In the genomic region with DNA sequence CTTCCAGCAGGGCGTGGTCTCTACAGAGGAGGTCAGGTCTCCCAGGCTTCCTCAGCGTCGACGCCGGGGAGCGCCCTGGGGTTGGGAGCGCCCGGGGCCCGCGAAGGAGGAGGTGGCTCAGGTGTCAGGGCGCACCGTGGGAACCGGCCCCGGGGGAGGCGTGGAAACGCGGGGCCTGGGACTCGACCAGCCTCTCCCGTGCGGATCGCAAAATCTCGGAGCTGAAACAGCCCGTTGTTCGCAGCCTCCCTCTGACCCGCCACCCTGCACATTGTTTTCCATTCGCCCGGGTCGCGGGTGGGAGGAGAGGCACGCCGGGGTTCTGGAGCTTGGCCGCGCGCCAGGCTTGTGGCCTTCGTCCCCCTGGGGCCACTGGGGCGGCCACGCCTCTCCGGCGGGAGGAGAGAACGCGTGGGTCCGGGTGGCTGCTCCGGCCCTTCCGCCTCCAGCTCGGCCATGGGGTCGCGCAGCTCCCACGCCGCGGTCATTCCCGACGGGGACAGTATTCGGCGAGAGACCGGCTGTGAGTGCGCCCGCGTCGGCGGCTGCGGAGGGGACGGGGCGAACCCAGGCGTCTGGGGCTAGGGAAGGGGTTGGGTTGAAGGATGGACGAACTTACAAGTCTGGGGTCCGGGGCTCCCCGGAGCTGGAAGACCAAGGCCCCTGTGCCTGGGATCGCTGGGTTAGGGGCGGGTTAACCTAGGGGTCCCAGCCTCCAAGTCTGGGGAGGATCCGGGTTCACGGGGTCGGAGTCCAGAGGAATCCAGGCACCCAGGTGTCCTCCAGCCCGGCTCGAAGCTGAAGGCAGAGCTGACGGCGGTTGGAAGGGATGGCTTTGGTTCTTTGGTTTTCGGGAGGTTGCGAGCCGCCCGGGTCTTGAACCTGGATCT, we compare ENCODE assay signal across 1 cellular context.
TF ChIP-seq lines count a peak whose summit lies in the region.

A gene (plus strand): TSS at position 433 of the 890 bp plus-strand sequence. CDS start 24 bp downstream, at position 457.

TF ChIP-seq in K562, 482 proteins besides CTCF, POLR2A, EP300 and RAD21 (continued from another document and continues in another):
- TF ChIP-seq, protein P1, sequence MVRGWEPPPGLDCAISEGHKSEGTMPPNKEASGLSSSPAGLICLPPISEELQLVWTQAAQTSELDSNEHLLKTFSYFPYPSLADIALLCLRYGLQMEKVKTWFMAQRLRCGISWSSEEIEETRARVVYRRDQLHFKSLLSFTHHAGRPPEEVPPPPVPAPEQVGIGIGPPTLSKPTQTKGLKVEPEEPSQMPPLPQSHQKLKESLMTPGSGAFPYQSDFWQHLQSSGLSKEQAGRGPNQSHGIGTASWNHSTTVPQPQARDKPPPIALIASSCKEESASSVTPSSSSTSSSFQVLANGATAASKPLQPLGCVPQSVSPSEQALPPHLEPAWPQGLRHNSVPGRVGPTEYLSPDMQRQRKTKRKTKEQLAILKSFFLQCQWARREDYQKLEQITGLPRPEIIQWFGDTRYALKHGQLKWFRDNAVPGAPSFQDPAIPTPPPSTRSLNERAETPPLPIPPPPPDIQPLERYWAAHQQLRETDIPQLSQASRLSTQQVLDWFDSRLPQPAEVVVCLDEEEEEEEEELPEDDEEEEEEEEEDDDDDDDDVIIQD (CRISPR knock-in tag; IDR thresholded peaks at IDR 0.05): no peak
- TF ChIP-seq, protein P2, sequence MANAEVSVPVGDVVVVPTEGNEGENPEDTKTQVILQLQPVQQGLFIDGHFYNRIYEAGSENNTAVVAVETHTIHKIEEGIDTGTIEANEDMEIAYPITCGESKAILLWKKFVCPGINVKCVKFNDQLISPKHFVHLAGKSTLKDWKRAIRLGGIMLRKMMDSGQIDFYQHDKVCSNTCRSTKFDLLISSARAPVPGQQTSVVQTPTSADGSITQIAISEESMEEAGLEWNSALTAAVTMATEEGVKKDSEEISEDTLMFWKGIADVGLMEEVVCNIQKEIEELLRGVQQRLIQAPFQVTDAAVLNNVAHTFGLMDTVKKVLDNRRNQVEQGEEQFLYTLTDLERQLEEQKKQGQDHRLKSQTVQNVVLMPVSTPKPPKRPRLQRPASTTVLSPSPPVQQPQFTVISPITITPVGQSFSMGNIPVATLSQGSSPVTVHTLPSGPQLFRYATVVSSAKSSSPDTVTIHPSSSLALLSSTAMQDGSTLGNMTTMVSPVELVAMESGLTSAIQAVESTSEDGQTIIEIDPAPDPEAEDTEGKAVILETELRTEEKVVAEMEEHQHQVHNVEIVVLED (CRISPR knock-in tag; IDR thresholded peaks at IDR 0.05): no peak
- TF ChIP-seq SOX6 (IDR thresholded peaks at IDR 0.05): no peak
- 0 out of 2 replicates have a peak, but pooled peaks have one; percentile 17 for TF ChIP-seq EGR1 (conservative IDR thresholded peaks at IDR 0.05)
- TF ChIP-seq, protein P3, sequence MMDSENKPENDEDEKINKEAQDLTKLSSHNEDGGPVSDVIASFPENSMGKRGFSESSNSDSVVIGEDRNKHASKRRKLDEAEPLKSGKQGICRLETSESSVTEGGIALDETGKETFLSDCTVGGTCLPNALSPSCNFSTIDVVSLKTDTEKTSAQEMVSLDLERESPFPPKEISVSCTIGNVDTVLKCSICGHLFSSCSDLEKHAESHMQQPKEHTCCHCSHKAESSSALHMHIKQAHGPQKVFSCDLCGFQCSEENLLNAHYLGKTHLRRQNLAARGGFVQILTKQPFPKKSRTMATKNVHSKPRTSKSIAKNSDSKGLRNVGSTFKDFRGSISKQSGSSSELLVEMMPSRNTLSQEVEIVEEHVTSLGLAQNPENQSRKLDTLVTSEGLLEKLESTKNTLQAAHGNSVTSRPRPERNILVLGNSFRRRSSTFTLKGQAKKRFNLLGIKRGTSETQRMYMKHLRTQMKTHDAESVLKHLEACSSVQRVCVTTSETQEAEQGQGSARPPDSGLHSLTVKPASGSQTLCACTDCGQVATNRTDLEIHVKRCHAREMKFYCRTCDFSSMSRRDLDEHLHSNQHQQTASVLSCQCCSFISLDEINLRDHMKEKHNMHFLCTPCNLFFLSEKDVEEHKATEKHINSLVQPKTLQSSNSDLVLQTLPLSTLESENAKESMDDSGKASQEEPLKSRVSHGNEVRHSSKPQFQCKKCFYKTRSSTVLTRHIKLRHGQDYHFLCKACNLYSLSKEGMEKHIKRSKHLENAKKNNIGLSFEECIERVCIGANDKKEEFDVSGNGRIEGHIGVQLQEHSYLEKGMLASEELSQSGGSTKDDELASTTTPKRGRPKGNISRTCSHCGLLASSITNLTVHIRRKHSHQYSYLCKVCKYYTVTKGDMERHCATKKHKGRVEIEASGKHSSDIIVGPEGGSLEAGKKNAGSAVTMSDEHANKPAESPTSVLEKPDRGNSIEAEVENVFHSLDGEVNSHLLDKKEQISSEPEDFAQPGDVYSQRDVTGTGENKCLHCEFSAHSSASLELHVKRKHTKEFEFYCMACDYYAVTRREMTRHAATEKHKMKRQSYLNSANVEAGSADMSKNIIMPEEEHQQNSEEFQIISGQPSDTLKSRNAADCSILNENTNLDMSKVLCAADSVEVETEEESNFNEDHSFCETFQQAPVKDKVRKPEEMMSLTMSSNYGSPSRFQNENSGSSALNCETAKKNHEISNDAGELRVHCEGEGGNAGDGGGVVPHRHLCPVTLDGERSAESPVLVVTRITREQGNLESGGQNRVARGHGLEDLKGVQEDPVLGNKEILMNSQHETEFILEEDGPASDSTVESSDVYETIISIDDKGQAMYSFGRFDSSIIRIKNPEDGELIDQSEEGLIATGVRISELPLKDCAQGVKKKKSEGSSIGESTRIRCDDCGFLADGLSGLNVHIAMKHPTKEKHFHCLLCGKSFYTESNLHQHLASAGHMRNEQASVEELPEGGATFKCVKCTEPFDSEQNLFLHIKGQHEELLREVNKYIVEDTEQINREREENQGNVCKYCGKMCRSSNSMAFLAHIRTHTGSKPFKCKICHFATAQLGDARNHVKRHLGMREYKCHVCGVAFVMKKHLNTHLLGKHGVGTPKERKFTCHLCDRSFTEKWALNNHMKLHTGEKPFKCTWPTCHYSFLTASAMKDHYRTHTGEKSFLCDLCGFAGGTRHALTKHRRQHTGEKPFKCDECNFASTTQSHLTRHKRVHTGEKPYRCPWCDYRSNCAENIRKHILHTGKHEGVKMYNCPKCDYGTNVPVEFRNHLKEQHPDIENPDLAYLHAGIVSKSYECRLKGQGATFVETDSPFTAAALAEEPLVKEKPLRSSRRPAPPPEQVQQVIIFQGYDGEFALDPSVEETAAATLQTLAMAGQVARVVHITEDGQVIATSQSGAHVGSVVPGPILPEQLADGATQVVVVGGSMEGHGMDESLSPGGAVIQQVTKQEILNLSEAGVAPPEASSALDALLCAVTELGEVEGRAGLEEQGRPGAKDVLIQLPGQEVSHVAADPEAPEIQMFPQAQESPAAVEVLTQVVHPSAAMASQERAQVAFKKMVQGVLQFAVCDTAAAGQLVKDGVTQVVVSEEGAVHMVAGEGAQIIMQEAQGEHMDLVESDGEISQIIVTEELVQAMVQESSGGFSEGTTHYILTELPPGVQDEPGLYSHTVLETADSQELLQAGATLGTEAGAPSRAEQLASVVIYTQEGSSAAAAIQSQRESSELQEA (IDR thresholded peaks at IDR 0.05; ENCODE audit: low read depth): no peak
- TF ChIP-seq, protein P4, sequence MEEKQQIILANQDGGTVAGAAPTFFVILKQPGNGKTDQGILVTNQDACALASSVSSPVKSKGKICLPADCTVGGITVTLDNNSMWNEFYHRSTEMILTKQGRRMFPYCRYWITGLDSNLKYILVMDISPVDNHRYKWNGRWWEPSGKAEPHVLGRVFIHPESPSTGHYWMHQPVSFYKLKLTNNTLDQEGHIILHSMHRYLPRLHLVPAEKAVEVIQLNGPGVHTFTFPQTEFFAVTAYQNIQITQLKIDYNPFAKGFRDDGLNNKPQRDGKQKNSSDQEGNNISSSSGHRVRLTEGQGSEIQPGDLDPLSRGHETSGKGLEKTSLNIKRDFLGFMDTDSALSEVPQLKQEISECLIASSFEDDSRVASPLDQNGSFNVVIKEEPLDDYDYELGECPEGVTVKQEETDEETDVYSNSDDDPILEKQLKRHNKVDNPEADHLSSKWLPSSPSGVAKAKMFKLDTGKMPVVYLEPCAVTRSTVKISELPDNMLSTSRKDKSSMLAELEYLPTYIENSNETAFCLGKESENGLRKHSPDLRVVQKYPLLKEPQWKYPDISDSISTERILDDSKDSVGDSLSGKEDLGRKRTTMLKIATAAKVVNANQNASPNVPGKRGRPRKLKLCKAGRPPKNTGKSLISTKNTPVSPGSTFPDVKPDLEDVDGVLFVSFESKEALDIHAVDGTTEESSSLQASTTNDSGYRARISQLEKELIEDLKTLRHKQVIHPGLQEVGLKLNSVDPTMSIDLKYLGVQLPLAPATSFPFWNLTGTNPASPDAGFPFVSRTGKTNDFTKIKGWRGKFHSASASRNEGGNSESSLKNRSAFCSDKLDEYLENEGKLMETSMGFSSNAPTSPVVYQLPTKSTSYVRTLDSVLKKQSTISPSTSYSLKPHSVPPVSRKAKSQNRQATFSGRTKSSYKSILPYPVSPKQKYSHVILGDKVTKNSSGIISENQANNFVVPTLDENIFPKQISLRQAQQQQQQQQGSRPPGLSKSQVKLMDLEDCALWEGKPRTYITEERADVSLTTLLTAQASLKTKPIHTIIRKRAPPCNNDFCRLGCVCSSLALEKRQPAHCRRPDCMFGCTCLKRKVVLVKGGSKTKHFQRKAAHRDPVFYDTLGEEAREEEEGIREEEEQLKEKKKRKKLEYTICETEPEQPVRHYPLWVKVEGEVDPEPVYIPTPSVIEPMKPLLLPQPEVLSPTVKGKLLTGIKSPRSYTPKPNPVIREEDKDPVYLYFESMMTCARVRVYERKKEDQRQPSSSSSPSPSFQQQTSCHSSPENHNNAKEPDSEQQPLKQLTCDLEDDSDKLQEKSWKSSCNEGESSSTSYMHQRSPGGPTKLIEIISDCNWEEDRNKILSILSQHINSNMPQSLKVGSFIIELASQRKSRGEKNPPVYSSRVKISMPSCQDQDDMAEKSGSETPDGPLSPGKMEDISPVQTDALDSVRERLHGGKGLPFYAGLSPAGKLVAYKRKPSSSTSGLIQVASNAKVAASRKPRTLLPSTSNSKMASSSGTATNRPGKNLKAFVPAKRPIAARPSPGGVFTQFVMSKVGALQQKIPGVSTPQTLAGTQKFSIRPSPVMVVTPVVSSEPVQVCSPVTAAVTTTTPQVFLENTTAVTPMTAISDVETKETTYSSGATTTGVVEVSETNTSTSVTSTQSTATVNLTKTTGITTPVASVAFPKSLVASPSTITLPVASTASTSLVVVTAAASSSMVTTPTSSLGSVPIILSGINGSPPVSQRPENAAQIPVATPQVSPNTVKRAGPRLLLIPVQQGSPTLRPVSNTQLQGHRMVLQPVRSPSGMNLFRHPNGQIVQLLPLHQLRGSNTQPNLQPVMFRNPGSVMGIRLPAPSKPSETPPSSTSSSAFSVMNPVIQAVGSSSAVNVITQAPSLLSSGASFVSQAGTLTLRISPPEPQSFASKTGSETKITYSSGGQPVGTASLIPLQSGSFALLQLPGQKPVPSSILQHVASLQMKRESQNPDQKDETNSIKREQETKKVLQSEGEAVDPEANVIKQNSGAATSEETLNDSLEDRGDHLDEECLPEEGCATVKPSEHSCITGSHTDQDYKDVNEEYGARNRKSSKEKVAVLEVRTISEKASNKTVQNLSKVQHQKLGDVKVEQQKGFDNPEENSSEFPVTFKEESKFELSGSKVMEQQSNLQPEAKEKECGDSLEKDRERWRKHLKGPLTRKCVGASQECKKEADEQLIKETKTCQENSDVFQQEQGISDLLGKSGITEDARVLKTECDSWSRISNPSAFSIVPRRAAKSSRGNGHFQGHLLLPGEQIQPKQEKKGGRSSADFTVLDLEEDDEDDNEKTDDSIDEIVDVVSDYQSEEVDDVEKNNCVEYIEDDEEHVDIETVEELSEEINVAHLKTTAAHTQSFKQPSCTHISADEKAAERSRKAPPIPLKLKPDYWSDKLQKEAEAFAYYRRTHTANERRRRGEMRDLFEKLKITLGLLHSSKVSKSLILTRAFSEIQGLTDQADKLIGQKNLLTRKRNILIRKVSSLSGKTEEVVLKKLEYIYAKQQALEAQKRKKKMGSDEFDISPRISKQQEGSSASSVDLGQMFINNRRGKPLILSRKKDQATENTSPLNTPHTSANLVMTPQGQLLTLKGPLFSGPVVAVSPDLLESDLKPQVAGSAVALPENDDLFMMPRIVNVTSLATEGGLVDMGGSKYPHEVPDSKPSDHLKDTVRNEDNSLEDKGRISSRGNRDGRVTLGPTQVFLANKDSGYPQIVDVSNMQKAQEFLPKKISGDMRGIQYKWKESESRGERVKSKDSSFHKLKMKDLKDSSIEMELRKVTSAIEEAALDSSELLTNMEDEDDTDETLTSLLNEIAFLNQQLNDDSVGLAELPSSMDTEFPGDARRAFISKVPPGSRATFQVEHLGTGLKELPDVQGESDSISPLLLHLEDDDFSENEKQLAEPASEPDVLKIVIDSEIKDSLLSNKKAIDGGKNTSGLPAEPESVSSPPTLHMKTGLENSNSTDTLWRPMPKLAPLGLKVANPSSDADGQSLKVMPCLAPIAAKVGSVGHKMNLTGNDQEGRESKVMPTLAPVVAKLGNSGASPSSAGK (IDR thresholded peaks at IDR 0.05): peak; percentile 74
- no peak for TF ChIP-seq ZNF146 (CRISPR knock-in tag; IDR thresholded peaks at IDR 0.05; ENCODE audit: unreplicated experiment)
- TF ChIP-seq, protein P5, sequence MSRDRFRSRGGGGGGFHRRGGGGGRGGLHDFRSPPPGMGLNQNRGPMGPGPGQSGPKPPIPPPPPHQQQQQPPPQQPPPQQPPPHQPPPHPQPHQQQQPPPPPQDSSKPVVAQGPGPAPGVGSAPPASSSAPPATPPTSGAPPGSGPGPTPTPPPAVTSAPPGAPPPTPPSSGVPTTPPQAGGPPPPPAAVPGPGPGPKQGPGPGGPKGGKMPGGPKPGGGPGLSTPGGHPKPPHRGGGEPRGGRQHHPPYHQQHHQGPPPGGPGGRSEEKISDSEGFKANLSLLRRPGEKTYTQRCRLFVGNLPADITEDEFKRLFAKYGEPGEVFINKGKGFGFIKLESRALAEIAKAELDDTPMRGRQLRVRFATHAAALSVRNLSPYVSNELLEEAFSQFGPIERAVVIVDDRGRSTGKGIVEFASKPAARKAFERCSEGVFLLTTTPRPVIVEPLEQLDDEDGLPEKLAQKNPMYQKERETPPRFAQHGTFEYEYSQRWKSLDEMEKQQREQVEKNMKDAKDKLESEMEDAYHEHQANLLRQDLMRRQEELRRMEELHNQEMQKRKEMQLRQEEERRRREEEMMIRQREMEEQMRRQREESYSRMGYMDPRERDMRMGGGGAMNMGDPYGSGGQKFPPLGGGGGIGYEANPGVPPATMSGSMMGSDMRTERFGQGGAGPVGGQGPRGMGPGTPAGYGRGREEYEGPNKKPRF (IDR thresholded peaks at IDR 0.05; ENCODE audit: low read depth, low read length): no peak
- no peak for TF ChIP-seq ZNF23 (CRISPR knock-in tag; IDR thresholded peaks at IDR 0.05)
- TF ChIP-seq ZZZ3 (IDR thresholded peaks at IDR 0.05): no peak
- TF ChIP-seq, protein P6, sequence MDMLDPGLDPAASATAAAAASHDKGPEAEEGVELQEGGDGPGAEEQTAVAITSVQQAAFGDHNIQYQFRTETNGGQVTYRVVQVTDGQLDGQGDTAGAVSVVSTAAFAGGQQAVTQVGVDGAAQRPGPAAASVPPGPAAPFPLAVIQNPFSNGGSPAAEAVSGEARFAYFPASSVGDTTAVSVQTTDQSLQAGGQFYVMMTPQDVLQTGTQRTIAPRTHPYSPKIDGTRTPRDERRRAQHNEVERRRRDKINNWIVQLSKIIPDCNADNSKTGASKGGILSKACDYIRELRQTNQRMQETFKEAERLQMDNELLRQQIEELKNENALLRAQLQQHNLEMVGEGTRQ (CRISPR knock-in tag; IDR thresholded peaks at IDR 0.05): no peak
- TF ChIP-seq CREB1 (IDR thresholded peaks at IDR 0.05): no peak
- peak; percentile 33; the same call in 1 of the 2 replicates for TF ChIP-seq CREB1 (CRISPR knock-in tag; IDR thresholded peaks at IDR 0.05)
- peak; percentile 62; the same call in 1 of the 2 replicates for TF ChIP-seq MTA3 (IDR thresholded peaks at IDR 0.05; ENCODE audit: borderline replicate concordance)
- no peak for TF ChIP-seq NBN (IDR thresholded peaks at IDR 0.05; ENCODE audit: low read depth)
